In the genomic region with DNA sequence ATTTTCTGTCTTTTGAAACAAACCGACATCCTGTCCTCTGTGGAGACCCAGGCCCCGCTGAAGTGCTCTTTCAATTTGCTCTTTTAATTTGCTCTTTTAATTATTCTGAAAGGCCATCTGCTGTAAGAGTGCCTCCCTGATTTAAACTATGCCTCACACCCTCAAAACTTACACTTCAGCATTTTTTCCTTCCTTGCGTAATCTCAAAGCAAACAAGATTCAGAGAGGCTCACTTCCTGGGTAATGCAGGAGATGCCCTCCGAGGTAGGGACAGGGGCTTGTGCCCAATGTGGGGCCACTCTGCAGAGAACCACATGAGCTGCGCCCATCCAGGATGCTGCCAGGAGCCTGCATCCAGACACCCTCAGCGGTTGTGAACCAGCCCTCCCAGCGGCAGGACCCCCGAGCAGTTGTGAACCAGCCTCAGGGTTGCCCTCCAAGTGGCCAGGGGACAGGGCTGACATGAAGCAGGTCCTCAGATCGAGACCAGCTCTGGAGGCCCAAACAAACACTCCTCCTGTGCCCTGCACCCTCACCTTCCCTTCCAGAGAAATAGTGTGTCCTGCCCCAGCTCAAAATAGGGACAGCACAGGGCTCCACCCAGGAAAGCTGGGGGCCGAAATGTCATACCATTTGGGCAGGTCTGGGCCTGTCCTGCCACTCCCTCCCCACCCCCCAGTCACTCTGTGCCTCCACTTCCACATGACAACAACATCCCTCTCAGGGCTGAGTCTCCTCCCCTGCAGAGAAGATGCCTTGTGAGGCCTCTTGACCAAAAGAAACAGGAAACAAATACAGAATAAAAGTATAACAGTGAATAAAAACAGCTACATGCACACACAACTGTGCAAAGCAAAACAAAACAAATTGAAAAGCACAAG, we compare ENCODE assay signal across 21 cellular contexts.
A peak's percentile ranks its signal among the peaks of the same experiment; 100 is the strongest.
DNase-seq lines count a peak whose midpoint lies in the region; ATAC-seq, FAIRE-seq and TF ChIP-seq lines count a peak whose summit lies in the region.
"Had no signal": no experiment of that assay in that cellular context is flagged by ENCODE, and none has a peak within 500 bp of the region (broad histone marks: within the 10 kb centered on the region; RNA-seq: fewer than 3 reads in every experiment).

No MANE protein-coding gene starts in this region.

- TF ChIP-seq POLR2A in HepG2 (IDR thresholded peaks at IDR 0.05; ENCODE audit: insufficient read depth in 1 of 2, low read depth in 2 of 2, low read length in 2 of 2): no peak
- no peak for TF ChIP-seq POLR2A in right lobe of liver (IDR thresholded peaks at IDR 0.05)

- POLR2A ChIA-PET in HepG2 (lab: Yijun Ruan, JAX) (no interaction called here), RWPE1 (lab: Yijun Ruan, JAX; ENCODE audit: low non-redundant PET) (no interaction called here)

- no peak overlapping the region for H3K4me3 ChIP-seq in HepG2 (replicated peaks in 1 of 3; ENCODE audit: insufficient read depth in 1 of 3, low read depth in 2 of 3, low read length in 3 of 3)
- no peak overlapping the region for H3K4me3 ChIP-seq in right lobe of liver
- H3K4me3 ChIP-seq in urinary bladder (ENCODE audit: low read depth, low read length): no peak overlapping the region
- H3K4me3 ChIP-seq: ascending aorta, esophagus muscularis mucosa, SJCRH30 had no signal

- intact Hi-C loops in HepG2 (cut with micrococcal nuclease; ENCODE audit: unreplicated experiment): no loop called here
- intact Hi-C loops in right lobe of liver (cut with DNase I): no loop called here
- intact Hi-C loops in left colon (cut with DNase I, micrococcal nuclease): no loop called here

- H3K4me2 ChIP-seq in HepG2 (ENCODE audit: low read depth, low read length): no peak overlapping the region

- no peak overlapping the region for H2AFZ ChIP-seq in HepG2 (ENCODE audit: low read length)

- DNase-seq in HepG2 (ENCODE audit: low spot score) (peak; percentile 34), right lobe of liver (no peak), RWPE1 (ENCODE audit: low spot score) (no peak), left colon (no peak)
- DNase-seq: activated gamma-delta T cell, COR-L47, glutamatergic neuron, HFFc6, mesenchymal stem cell, MM.1S, NCI-H2107, right cardiac atrium, SJCRH30 had no signal

- in situ Hi-C loops in HepG2 (cut with HindIII; ENCODE audit: extremely low pct_ligation_motif_present, low pct_unique_long_range_greater_than_20kb): no loop called here

- H4K20me1 ChIP-seq in HepG2 (ENCODE audit: insufficient read depth, low read length): peaks cover 71% of the 10 kb centered on the region

- ATAC-seq in HepG2 (peak; percentile 64), right lobe of liver (no peak), left colon (peak; percentile 54), GM18868 (IDR thresholded peaks at IDR 0.05; ENCODE audit: unreplicated experiment) (no peak), GM18858 (IDR thresholded peaks at IDR 0.05; ENCODE audit: unreplicated experiment) (no peak), GM21786 (IDR thresholded peaks at IDR 0.05; ENCODE audit: unreplicated experiment) (no peak)
- ATAC-seq: right cardiac atrium had no signal

- TF ChIP-seq CTCF in HepG2 (CRISPR knock-in tag; IDR thresholded peaks at IDR 0.05) (no peak), right lobe of liver (IDR thresholded peaks at IDR 0.05) (no peak), RWPE1 (conservative IDR thresholded peaks at IDR 0.05; ENCODE audit: low read depth) (no peak)

- no peak for TF ChIP-seq RAD21 in HepG2 (CRISPR knock-in tag; IDR thresholded peaks at IDR 0.05)

- BruUV-seq in HepG2 (replicated peaks; lab: Mats Ljungman, UMichigan): no TSS peak

- no peak for TF ChIP-seq EP300 in HepG2 (IDR thresholded peaks at IDR 0.05; ENCODE audit: low read depth in 2 of 2, low read length in 2 of 2)
- TF ChIP-seq EP300 in HepG2 (CRISPR knock-in tag; IDR thresholded peaks at IDR 0.05; ENCODE audit: borderline replicate concordance): no peak

- peak; percentile 64 for FAIRE-seq in HepG2 (lab: Jason Lieb, UNC)
- FAIRE-seq: colon had no signal

- no peaks in the 10 kb centered on the region for H3K79me2 ChIP-seq in HepG2 (ENCODE audit: insufficient read depth, low read length)

- CTCF ChIA-PET in HepG2 (lab: Yijun Ruan, JAX; ENCODE audit: low intra/inter-chr PET ratio, low total read pairs) (no interaction called here), RWPE1 (lab: Yijun Ruan, JAX) (no interaction called here)

- H3K4me1 ChIP-seq in HepG2 (ENCODE audit: insufficient read depth, low read length): peaks cover 27% of the 10 kb centered on the region
- H3K4me1 ChIP-seq in right lobe of liver: no peaks in the 10 kb centered on the region
- no peaks in the 10 kb centered on the region for H3K4me1 ChIP-seq in urinary bladder (ENCODE audit: insufficient read depth)
- H3K4me1 ChIP-seq: ascending aorta, esophagus muscularis mucosa, SJCRH30 had no signal

- H3K27me3 ChIP-seq in HepG2 (ENCODE audit: control insufficient read depth in 1 of 2, insufficient read depth in 2 of 2, low read length in 2 of 2) (no peaks in the 10 kb centered on the region), right lobe of liver (no peaks in the 10 kb centered on the region)
- H3K27me3 ChIP-seq: ascending aorta, neutrophil had no signal

- H3K9ac ChIP-seq in HepG2 (ENCODE audit: insufficient read depth, low read depth, low read length): no peak overlapping the region

- H3K9me3 ChIP-seq in HepG2 (ENCODE audit: low read length): peaks cover 9% of the 10 kb centered on the region; the same call in 1 of the 2 replicates
- H3K9me3 ChIP-seq in right lobe of liver: no peaks in the 10 kb centered on the region
- H3K9me3 ChIP-seq: ascending aorta, neutrophil had no signal

- no peak overlapping the region for H3K27ac ChIP-seq in HepG2 (ENCODE audit: extremely low read length, insufficient read depth, low read length)
- no peak overlapping the region for H3K27ac ChIP-seq in right lobe of liver
- peak overlapping the region; percentile 47 for H3K27ac ChIP-seq in RWPE1
- peak overlapping the region; percentile 90 for H3K27ac ChIP-seq in urinary bladder (ENCODE audit: low read depth)
- H3K27ac ChIP-seq: ascending aorta, esophagus muscularis mucosa, neutrophil, SJCRH30 had no signal

- WGBS in HepG2 (ENCODE audit: low lambda C conversion rate): 32% methylated on average over 5 of the region's 10 CpGs
- WGBS in right lobe of liver (ENCODE audit: insufficient coverage, low coverage, low lambda C conversion rate, missing lambda C conversion rate): 56% methylated on average over 8 of the region's 10 CpGs
- 68% methylated on average over 10 of the region's 10 CpGs for WGBS in urinary bladder

- H3K36me3 ChIP-seq in HepG2 (replicated peaks in 1 of 2; ENCODE audit: control insufficient read depth in 1 of 2, insufficient read depth in 2 of 2, low read length in 2 of 2) (no peaks in the 10 kb centered on the region; a peak in 1 of 5 replicates), right lobe of liver (no peaks in the 10 kb centered on the region), urinary bladder (ENCODE audit: insufficient read depth) (no peaks in the 10 kb centered on the region)
- H3K36me3 ChIP-seq: ascending aorta, esophagus muscularis mucosa, neutrophil, SJCRH30 had no signal

TF ChIP-seq in HepG2, 621 proteins besides CTCF, POLR2A, EP300 and RAD21 (continues in another document):
- TF ChIP-seq, protein P1, sequence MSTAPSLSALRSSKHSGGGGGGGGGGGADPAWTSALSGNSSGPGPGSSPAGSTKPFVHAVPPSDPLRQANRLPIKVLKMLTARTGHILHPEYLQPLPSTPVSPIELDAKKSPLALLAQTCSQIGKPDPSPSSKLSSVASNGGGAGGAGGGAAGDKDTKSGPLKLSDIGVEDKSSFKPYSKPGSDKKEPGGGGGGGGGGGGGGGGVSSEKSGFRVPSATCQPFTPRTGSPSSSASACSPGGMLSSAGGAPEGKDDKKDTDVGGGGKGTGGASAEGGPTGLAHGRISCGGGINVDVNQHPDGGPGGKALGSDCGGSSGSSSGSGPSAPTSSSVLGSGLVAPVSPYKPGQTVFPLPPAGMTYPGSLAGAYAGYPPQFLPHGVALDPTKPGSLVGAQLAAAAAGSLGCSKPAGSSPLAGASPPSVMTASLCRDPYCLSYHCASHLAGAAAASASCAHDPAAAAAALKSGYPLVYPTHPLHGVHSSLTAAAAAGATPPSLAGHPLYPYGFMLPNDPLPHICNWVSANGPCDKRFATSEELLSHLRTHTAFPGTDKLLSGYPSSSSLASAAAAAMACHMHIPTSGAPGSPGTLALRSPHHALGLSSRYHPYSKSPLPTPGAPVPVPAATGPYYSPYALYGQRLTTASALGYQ (CRISPR knock-in tag; IDR thresholded peaks at IDR 0.05): no peak
- TF ChIP-seq RFX1 (IDR thresholded peaks at IDR 0.05) (no peak), CEBPG (CRISPR knock-in tag; IDR thresholded peaks at IDR 0.05) (peak; percentile 95), ETV5 (CRISPR knock-in tag; IDR thresholded peaks at IDR 0.05; ENCODE audit: borderline replicate concordance) (peak; percentile 82; the same call in 1 of the 2 replicates), HIC2 (CRISPR knock-in tag; IDR thresholded peaks at IDR 0.05; ENCODE audit: low read depth) (0 out of 2 replicates have a peak, but pooled peaks have one; percentile 44), ZNF777 (CRISPR knock-in tag; IDR thresholded peaks at IDR 0.05) (no peak)

Comparison
In these comparisons a context has a peak if more than half of its experiments do, and no peak if none do; other contexts are left out.
1. ATAC-seq: peak in HepG2 (single experiment) and left colon (single experiment); none in right lobe of liver (0 of 4), GM18868 (single experiment), GM18858 (single experiment) and GM21786 (single experiment).
2. H3K27ac ChIP-seq: peak in RWPE1 (single experiment) and urinary bladder (single experiment); none in HepG2 (single experiment) and right lobe of liver (0 of 3).